17 cellular contexts compared by ENCODE assay signal in genomic region chr11:11239959-11240358, GRCh38.
DNase-seq lines count a peak whose midpoint lies in the region; ATAC-seq, FAIRE-seq and TF ChIP-seq lines count a peak whose summit lies in the region.
"Had no signal": no experiment of that assay in that cellular context is flagged by ENCODE, and none has a peak within 500 bp of the region (broad histone marks: within the 10 kb centered on the region; RNA-seq: fewer than 3 reads in every experiment).

No MANE protein-coding gene starts in this region.

- TF ChIP-seq RAD21 in GM12878 (IDR thresholded peaks at IDR 0.05; ENCODE audit: insufficient read depth, low read depth, low read length) = no peak

- no peak overlapping the region for H3K4me3 ChIP-seq in GM12878
- H3K4me3 ChIP-seq in epithelial cell of esophagus (ENCODE audit: low read length) = no peak overlapping the region
- H3K4me3 ChIP-seq in foreskin fibroblast (ENCODE audit: low read depth in 1 of 2, low read length in 2 of 2) = no peak overlapping the region
- H3K4me3 ChIP-seq: A549, HAP-1, K562 had no signal

- no peaks in the 10 kb centered on the region for H3K36me3 ChIP-seq in GM12878 (ENCODE audit: control insufficient read depth in 2 of 2, insufficient read depth in 2 of 2, low read length in 1 of 2)
- H3K36me3 ChIP-seq: HAP-1 had no signal

- WGBS in GM12878 (ENCODE audit: insufficient coverage, insufficient replicate concordance, low lambda C conversion rate, missing lambda C conversion rate) = 0% methylated on average over 1 of the region's 1 CpG

- no peak overlapping the region for H3K9ac ChIP-seq in GM12878 (ENCODE audit: control insufficient read depth, insufficient read depth, low read length)

- H3K27ac ChIP-seq in GM12878 (ENCODE audit: control insufficient read depth, insufficient read depth) = no peak overlapping the region
- H3K27ac ChIP-seq: A549, C4-2B had no signal

- no peak overlapping the region for H3K4me2 ChIP-seq in GM12878 (ENCODE audit: control insufficient read depth, insufficient read depth)
- H3K4me2 ChIP-seq: A549 had no signal

- SMC1A ChIA-PET in GM12878 (lab: Charles Lee; ENCODE audit: uncharacterized antibody, unreplicated experiment) = interaction anchor here (1.7 kb wide), 1 partner anchor 21 kb away, joined by 3 read pairs; no protein-coding TSS in a partner anchor

- no peak overlapping the region for H2AFZ ChIP-seq in GM12878 (ENCODE audit: control insufficient read depth, low read depth, low read length)

- CTCF ChIA-PET in GM12878 (lab: Yijun Ruan, JAX) = no interaction called here

- TF ChIP-seq POLR2A in GM12878 (IDR thresholded peaks at IDR 0.05; ENCODE audit: low read depth, low read length) = no peak

- no peaks in the 10 kb centered on the region for H3K27me3 ChIP-seq in GM12878 (replicated peaks in 1 of 2; ENCODE audit: control insufficient read depth in 2 of 2, insufficient read depth in 2 of 2, low read length in 1 of 2)

- no TSS peak for BruUV-seq in GM12878 (replicated peaks; lab: Mats Ljungman, UMichigan)

- intact Hi-C loops in GM12878 (cut with micrococcal nuclease; ENCODE audit: unreplicated experiment) = loop anchor here (10.0 kb wide), 1 partner anchor 545 kb away; no protein-coding TSS in a partner anchor

- no peaks in the 10 kb centered on the region for H3K79me2 ChIP-seq in GM12878 (ENCODE audit: control insufficient read depth, insufficient read depth, low read length)

- in situ Hi-C loops in GM12878 (cut with MboI) = no loop called here

- RAD21 ChIA-PET in GM12878 (lab: Charles Lee; ENCODE audit: unreplicated experiment) = interaction anchor here (0.6 kb wide), 1 partner anchor 26 kb away, joined by 4 read pairs; no protein-coding TSS in a partner anchor

- H4K20me1 ChIP-seq in GM12878 (ENCODE audit: control insufficient read depth, insufficient read depth) = no peaks in the 10 kb centered on the region

- FAIRE-seq in GM12878 (lab: Jason Lieb, UNC) = no peak
- FAIRE-seq: A549, GM19239, K562 had no signal

- DNase-seq in GM12878 (ENCODE audit: low read depth, low spot score) (no peak), epithelial cell of esophagus (ENCODE audit: low read depth) (peak; percentile 57), kidney tubule cell (ENCODE audit: low spot score) (peak; percentile 14), 8988T (no peak), foreskin fibroblast (no peak), dedifferentiated amniotic fluid mesenchymal stem cell (ENCODE audit: extremely low spot score) (no peak)
- DNase-seq: AML-193; CD4-positive, alpha-beta T cell; DMS153; DMS79 treated with DMSO at 0.1 percent for 48 hours; GF-D8 had no signal

- TF ChIP-seq CTCF in GM12878 (IDR thresholded peaks at IDR 0.05 in 2 of 3, conservative IDR thresholded peaks at IDR 0.05 in 1 of 3; ENCODE audit: control insufficient read depth in 2 of 3, extremely low read depth in 1 of 3, insufficient read depth in 1 of 3, low read depth in 3 of 3, low read length in 3 of 3) (no peak), epithelial cell of esophagus (IDR thresholded peaks at IDR 0.05; ENCODE audit: insufficient read depth, low read depth, low read length, missing control alignments) (no peak), foreskin fibroblast (IDR thresholded peaks at IDR 0.05; ENCODE audit: low read depth, low read length) (no peak)

- POLR2A ChIA-PET in GM12878 (lab: Charles Lee) = interaction anchor here (0.6 kb wide), 2 partner anchors 83 to 1477 kb away, joined by 4 to 8 read pairs; no protein-coding TSS in a partner anchor

- no peak for TF ChIP-seq EP300 in GM12878 (IDR thresholded peaks at IDR 0.05; ENCODE audit: borderline replicate concordance in 1 of 2, control insufficient read depth in 1 of 2, low read depth in 2 of 2, low read length in 2 of 2)

- ATAC-seq in GM12878 (no peak), GM18517 (IDR thresholded peaks at IDR 0.05; ENCODE audit: unreplicated experiment) (no peak)
- ATAC-seq: A549, K562 had no signal

- no peaks in the 10 kb centered on the region for H3K9me3 ChIP-seq in GM12878 (replicated peaks; ENCODE audit: control insufficient read depth, insufficient read depth, low read length)
- H3K9me3 ChIP-seq: A549, HAP-1 had no signal

- H3K4me1 ChIP-seq in GM12878 (ENCODE audit: control insufficient read depth, insufficient read depth, low read length) = peaks cover 13% of the 10 kb centered on the region; the same call in 1 of the 2 replicates
- H3K4me1 ChIP-seq: A549 had no signal

TF ChIP-seq in GM12878, 131 proteins besides CTCF, POLR2A, EP300 and RAD21:
- TF ChIP-seq ZNF622 (IDR thresholded peaks at IDR 0.05) = no peak
- peak; percentile 54; the same call in 1 of the 2 replicates for TF ChIP-seq TCF12 (IDR thresholded peaks at IDR 0.05; ENCODE audit: low read depth, low read length)
TF ChIP-seq in GM12878: peak in this region for 1.

Comparison
In these comparisons a context has a peak if more than half of its experiments do, and no peak if none do; other contexts are left out.
1. DNase-seq: peak in epithelial cell of esophagus (single experiment) and kidney tubule cell (single experiment); none in GM12878 (single experiment), 8988T (single experiment), foreskin fibroblast (0 of 2) and dedifferentiated amniotic fluid mesenchymal stem cell (single experiment).